2 cellular contexts compared by ENCODE assay signal in genomic region chr7:25584557-25584956, GRCh38.
TF ChIP-seq lines count a peak whose summit lies in the region.

No MANE protein-coding gene starts in this region.

TF ChIP-seq in HepG2, 621 proteins besides CTCF, POLR2A, EP300 and RAD21 (continued from another document):
- no peak for TF ChIP-seq KLF9 (CRISPR knock-in tag; IDR thresholded peaks at IDR 0.05; ENCODE audit: low read depth)
- peak; percentile 38 to 65; a peak in 2 of 4 replicates for TF ChIP-seq MAFK (conservative IDR thresholded peaks at IDR 0.05 in 1 of 2, IDR thresholded peaks at IDR 0.05 in 1 of 2; ENCODE audit: low read length in 2 of 2)

TF ChIP-seq in IMR-90, 13 proteins besides CTCF, POLR2A, EP300 and RAD21:
- TF ChIP-seq ELK1 (IDR thresholded peaks at IDR 0.05; ENCODE audit: borderline replicate concordance, low read depth, low read length) (no peak), MAFK (IDR thresholded peaks at IDR 0.05; ENCODE audit: low read depth, low read length) (0 out of 2 replicates have a peak, but pooled peaks have one; percentile 21), BHLHE40 (IDR thresholded peaks at IDR 0.05; ENCODE audit: low read depth, low read length) (no peak)
